8 cellular contexts compared by ENCODE assay signal in genomic region chr20:62120990-62121775, GRCh38. TPM values are rescaled to one million over a fixed set of nuclear protein-coding genes. Genes with fewer than 3 reads are reported as not detected.
DNase-seq lines count a peak whose midpoint lies in the region; ATAC-seq, FAIRE-seq and TF ChIP-seq lines count a peak whose summit lies in the region.

No MANE protein-coding gene starts in this region.

- peak; percentile 33 for FAIRE-seq in HTR-8/SVneo (lab: Jason Lieb, UNC)

- H3K4me1 Mint-ChIP-seq in activated T-helper 2 cell treated with anti-CD3 and anti-CD28 coated beads, Interferon-gamma antibody, Interleukin-2, Interleukin-4, amounts not matched to agents 10 μg/mL and 5 μg/mL and 100 μg/mL, durations not matched to agents 14 hours and 24 hours and 36 hours (ENCODE audit: low read depth) = peaks cover 30% of the 10 kb centered on the region

- TF ChIP-seq CTCF in hepatocyte (IDR thresholded peaks at IDR 0.05; ENCODE audit: poor library complexity) = no peak

- peaks cover 18% of the 10 kb centered on the region for H3K36me3 Mint-ChIP-seq in activated T-helper 2 cell treated with anti-CD3 and anti-CD28 coated beads, Interferon-gamma antibody, Interleukin-2, Interleukin-4, amounts not matched to agents 10 μg/mL and 5 μg/mL and 100 μg/mL, durations not matched to agents 14 hours and 24 hours and 36 hours (ENCODE audit: low read depth)

- peaks cover 31% of the 10 kb centered on the region for H4K20me1 ChIP-seq in hepatocyte (ENCODE audit: insufficient read depth, poor library complexity, severe bottlenecking)

- peak overlapping the region; percentile 76 for H2AFZ ChIP-seq in hepatocyte

- intact Hi-C loops in activated T-helper 2 cell treated with anti-CD3 and anti-CD28 coated beads, Interferon-gamma antibody, Interleukin-2, Interleukin-4, amounts not matched to agents 10 μg/mL and 5 μg/mL and 100 μg/mL, durations not matched to agents 14 hours and 24 hours and 36 hours (cut with micrococcal nuclease) = loop anchor here (1.0 to 5.0 kb wide), 3 partner anchors 22 to 181 kb away; partner anchors contain the start of genes ADRM1, PSMA7 and SS18L1

- H3K9me3 Mint-ChIP-seq in activated T-helper 2 cell treated with anti-CD3 and anti-CD28 coated beads, Interferon-gamma antibody, Interleukin-2, Interleukin-4, amounts not matched to agents 10 μg/mL and 5 μg/mL and 100 μg/mL, durations not matched to agents 14 hours and 24 hours and 36 hours = no peaks in the 10 kb centered on the region

- peak overlapping the region; percentile 69 for H3K4me3 ChIP-seq in hepatocyte
- peak overlapping the region; percentile 75 to 96 (median 90) for H3K4me3 ChIP-seq in skin epidermis

- H3K36me3 ChIP-seq in hepatocyte (replicated peaks; ENCODE audit: insufficient read depth, low read depth) = no peaks in the 10 kb centered on the region

- peak overlapping the region; percentile 88 for H3K27ac Mint-ChIP-seq in activated T-helper 2 cell treated with anti-CD3 and anti-CD28 coated beads, Interferon-gamma antibody, Interleukin-2, Interleukin-4, amounts not matched to agents 10 μg/mL and 5 μg/mL and 100 μg/mL, durations not matched to agents 14 hours and 24 hours and 36 hours

- H3K4me1 ChIP-seq in hepatocyte (ENCODE audit: insufficient read depth) = peaks cover 23% of the 10 kb centered on the region

- H3K27me3 Mint-ChIP-seq in activated T-helper 2 cell treated with anti-CD3 and anti-CD28 coated beads, Interferon-gamma antibody, Interleukin-2, Interleukin-4, amounts not matched to agents 10 μg/mL and 5 μg/mL and 100 μg/mL, durations not matched to agents 14 hours and 24 hours and 36 hours (ENCODE audit: low read depth) = no peaks in the 10 kb centered on the region

- 18% methylated on average over 45 of the region's 45 CpGs for WGBS in hepatocyte (ENCODE audit: low lambda C conversion rate, missing lambda C conversion rate)

- DNase-seq in DMS153 treated with DMSO at 0.1 percent for 48 hours (lab: John Stamatoyannopoulos, UW; ENCODE audit: unreplicated experiment) = peak; percentile 49
- DNase-seq in HTR-8/SVneo (ENCODE audit: insufficient read length, low spot score) = no peak
- DNase-seq in activated T-helper 2 cell treated with anti-CD3 and anti-CD28 coated beads, Interferon-gamma antibody, Interleukin-2, Interleukin-4, amounts not matched to agents 10 μg/mL and 5 μg/mL and 100 μg/mL, durations not matched to agents 14 hours and 24 hours and 36 hours (ENCODE audit: low spot score) = no peak
- DNase-seq in hepatocyte (ENCODE audit: low spot score) = no peak
- DNase-seq in stimulated activated CD4-positive, alpha-beta T cell treated with anti-CD3 and anti-CD28 coated beads, Interleukin-15, amount 100 ng/mL, for 24 hours = no peak
- DNase-seq in NCI-H446 (lab: John Stamatoyannopoulos, UW) = no peak

- no peaks in the 10 kb centered on the region for H3K9me3 ChIP-seq in hepatocyte (ENCODE audit: low read depth)

- ATAC-seq in GM21360 (IDR thresholded peaks at IDR 0.05; ENCODE audit: unreplicated experiment) = peak; percentile 17

- H3K9me2 ChIP-seq in hepatocyte (replicated peaks; ENCODE audit: insufficient read depth) = no peaks in the 10 kb centered on the region

- H3K4me3 Mint-ChIP-seq in activated T-helper 2 cell treated with anti-CD3 and anti-CD28 coated beads, Interferon-gamma antibody, Interleukin-2, Interleukin-4, amounts not matched to agents 10 μg/mL and 5 μg/mL and 100 μg/mL, durations not matched to agents 14 hours and 24 hours and 36 hours (ENCODE audit: low read depth) = peak overlapping the region; percentile 86

- H3K27me3 ChIP-seq in hepatocyte = no peaks in the 10 kb centered on the region

- H3K79me2 ChIP-seq in hepatocyte = peaks cover 36% of the 10 kb centered on the region

- H3K27ac ChIP-seq in hepatocyte (peak overlapping the region; percentile 99), skin epidermis (peak overlapping the region; percentile 51 to 97 (median 89))

- peak overlapping the region; percentile 84 for H3K4me2 ChIP-seq in hepatocyte

RNA-seq across cellular contexts. Expression of gene LSM14B, which starts 1.1 kb away (rescaled TPM):
- total RNA-seq in activated T-helper 2 cell treated with anti-CD3 and anti-CD28 coated beads, Interferon-gamma antibody, Interleukin-2, Interleukin-4, amounts not matched to agents 10 μg/mL and 5 μg/mL and 100 μg/mL, durations not matched to agents 14 hours and 24 hours and 36 hours = 42.9 and 45.0 TPM in 2 replicates
- 32.5 and 43.1 TPM in 2 replicates for total RNA-seq in hepatocyte
- 4.8 and 7.1 TPM in 2 replicates for polyA plus RNA-seq in hepatocyte

RNA-seq across cellular contexts. Expression of gene PSMA7, which starts 22.0 kb away (rescaled TPM):
- total RNA-seq in activated T-helper 2 cell treated with anti-CD3 and anti-CD28 coated beads, Interferon-gamma antibody, Interleukin-2, Interleukin-4, amounts not matched to agents 10 μg/mL and 5 μg/mL and 100 μg/mL, durations not matched to agents 14 hours and 24 hours and 36 hours = 405 and 434 TPM in 2 replicates
- total RNA-seq in hepatocyte = 270 and 277 TPM in 2 replicates
- 408 and 450 TPM in 2 replicates for polyA plus RNA-seq in hepatocyte

RNA-seq across cellular contexts. Expression of gene SS18L1, which starts 22.4 kb away (rescaled TPM):
- total RNA-seq in activated T-helper 2 cell treated with anti-CD3 and anti-CD28 coated beads, Interferon-gamma antibody, Interleukin-2, Interleukin-4, amounts not matched to agents 10 μg/mL and 5 μg/mL and 100 μg/mL, durations not matched to agents 14 hours and 24 hours and 36 hours = 26.0 and 30.7 TPM in 2 replicates
- 13.0 and 14.4 TPM in 2 replicates for total RNA-seq in hepatocyte
- polyA plus RNA-seq in hepatocyte = 1.8 and 2.1 TPM in 2 replicates

RNA-seq across cellular contexts. Expression of gene TAF4, which starts 55.5 kb away (rescaled TPM):
- 23.6 and 26.9 TPM in 2 replicates for total RNA-seq in activated T-helper 2 cell treated with anti-CD3 and anti-CD28 coated beads, Interferon-gamma antibody, Interleukin-2, Interleukin-4, amounts not matched to agents 10 μg/mL and 5 μg/mL and 100 μg/mL, durations not matched to agents 14 hours and 24 hours and 36 hours
- total RNA-seq in hepatocyte = 6.6 and 7.5 TPM in 2 replicates
- polyA plus RNA-seq in hepatocyte = 2.9 and 3.3 TPM in 2 replicates
